In genomic region chr2:46847185-46847710, GRCh38 we compare ENCODE assay signal across 8 cellular contexts.
DNase-seq lines count a peak whose midpoint lies in the region; ATAC-seq and TF ChIP-seq lines count a peak whose summit lies in the region.

No MANE protein-coding gene starts in this region.

- TF ChIP-seq RAD21 in SK-N-SH (IDR thresholded peaks at IDR 0.05; ENCODE audit: low read length), result no peak; the same call in 1 of the 2 replicates

- DNase-seq in GM04504 (ENCODE audit: low read depth), result peak; percentile 95
- DNase-seq in SK-N-SH, result peak; percentile 91
- DNase-seq in Right ventricle myocardium superior, result peak; percentile 95
- DNase-seq in sigmoid colon, result peak; percentile 99
- no peak for DNase-seq in activated CD8-positive, alpha-beta memory T cell treated with anti-CD3 and anti-CD28 coated beads for 24 hours

- intact Hi-C loops in Right ventricle myocardium superior (cut with DNase I), result loop anchor here (5.0 kb wide), 1 partner anchor 35 kb away; no protein-coding TSS in a partner anchor
- intact Hi-C loops in sigmoid colon (cut with DNase I), result no loop called here

- H3K36me3 ChIP-seq in SK-N-SH (replicated peaks in 1 of 2; ENCODE audit: control insufficient read depth in 1 of 2, insufficient read depth in 2 of 2, low read length in 1 of 2) (no peaks in the 10 kb centered on the region), sigmoid colon (no peaks in the 10 kb centered on the region)

- no peaks in the 10 kb centered on the region for H4K20me1 ChIP-seq in SK-N-SH (ENCODE audit: insufficient read depth)

- 7% methylated on average over 12 of the region's 12 CpGs for WGBS in SK-N-SH (ENCODE audit: low lambda C conversion rate)
- WGBS in sigmoid colon, 2 donors, result 12 to 53% methylated on average over 12 of the region's 12 CpGs

- CTCF ChIA-PET in SK-N-SH (lab: Yijun Ruan, JAX), result interaction anchor here (1.0 to 2.0 kb wide), 10 partner anchors 12 to 220 kb away, joined by 3 to 8 read pairs (median 3); no protein-coding TSS in a partner anchor

- H3K27ac ChIP-seq in SK-N-SH (ENCODE audit: low read depth in 2 of 2, low read length in 1 of 2), result peak overlapping the region; percentile 92 to 99
- peak overlapping the region; percentile 90 to 95 (median 94) for H3K27ac ChIP-seq in sigmoid colon

- H3K27me3 ChIP-seq in SK-N-SH (ENCODE audit: insufficient read depth) (no peaks in the 10 kb centered on the region), sigmoid colon (no peaks in the 10 kb centered on the region)

- H3K4me3 ChIP-seq in SK-N-SH (ENCODE audit: low read depth in 2 of 2, low read length in 1 of 2) (0 out of 4 replicates have a peak overlapping the region, but pooled peaks of 1 of the 2 experiments have one; percentile 5), sigmoid colon (no peak overlapping the region)

- H3K4me1 ChIP-seq in SK-N-SH (ENCODE audit: control insufficient read depth in 1 of 2, insufficient read depth in 2 of 2, low read depth in 1 of 2, low read length in 1 of 2), result peaks cover 57 to 63% of the 10 kb centered on the region in 2 experiments
- H3K4me1 ChIP-seq in sigmoid colon, result peaks cover 0 to 96% (median 80%) of the 10 kb centered on the region in 4 donors

- no peaks in the 10 kb centered on the region for H3K9me3 ChIP-seq in SK-N-SH
- no peaks in the 10 kb centered on the region for H3K9me3 ChIP-seq in sigmoid colon

- H3K79me2 ChIP-seq in SK-N-SH (ENCODE audit: insufficient read depth), result peaks cover 5% of the 10 kb centered on the region; the same call in 1 of the 2 replicates

- no peak overlapping the region for H2AFZ ChIP-seq in SK-N-SH (ENCODE audit: low read depth)

- TF ChIP-seq POLR2A in sigmoid colon (IDR thresholded peaks at IDR 0.05), result no peak

- POLR2A ChIA-PET in SK-N-SH (lab: Yijun Ruan, JAX), result no interaction called here

- peak; percentile 85 for ATAC-seq in Right ventricle myocardium superior (ENCODE audit: poor library complexity)
- ATAC-seq in GM18498 (IDR thresholded peaks at IDR 0.05; ENCODE audit: unreplicated experiment), result no peak
- ATAC-seq in GM18520 (IDR thresholded peaks at IDR 0.05; ENCODE audit: unreplicated experiment), result no peak
- ATAC-seq in HG02588 (IDR thresholded peaks at IDR 0.05; ENCODE audit: unreplicated experiment), result no peak

- H3F3A ChIP-seq in SK-N-SH (replicated peaks; ENCODE audit: insufficient read depth), result peaks cover 55% of the 10 kb centered on the region

- TF ChIP-seq EP300 in SK-N-SH (IDR thresholded peaks at IDR 0.05; ENCODE audit: borderline replicate concordance in 1 of 2, low read depth in 1 of 2, low read length in 1 of 2) (peak; percentile 92 to 100), sigmoid colon (IDR thresholded peaks at IDR 0.05) (peak; percentile 71 to 96 (median 84))

- no peaks in the 10 kb centered on the region for H3K9me2 ChIP-seq in SK-N-SH

- peak overlapping the region; percentile 64 for H3K4me2 ChIP-seq in SK-N-SH

- peak; percentile 27 for TF ChIP-seq CTCF in SK-N-SH (IDR thresholded peaks at IDR 0.05)
- TF ChIP-seq CTCF in sigmoid colon (IDR thresholded peaks at IDR 0.05), result no peak

- peak overlapping the region; percentile 72 for H3K9ac ChIP-seq in SK-N-SH

TF ChIP-seq in SK-N-SH, 30 proteins besides CTCF, POLR2A, EP300 and RAD21 (continues in another document):
- TF ChIP-seq ELF1 (IDR thresholded peaks at IDR 0.05) (peak; percentile 53; the same call in 1 of the 2 replicates), FOSL2 (IDR thresholded peaks at IDR 0.05; ENCODE audit: borderline replicate concordance, low read depth) (peak; percentile 87), NRF1 (IDR thresholded peaks at IDR 0.05; ENCODE audit: low read depth, low read length) (no peak), YY1 (IDR thresholded peaks at IDR 0.05; ENCODE audit: low read depth) (peak; percentile 46; the same call in 1 of the 2 replicates), SIN3A (IDR thresholded peaks at IDR 0.05; ENCODE audit: borderline replicate concordance, low read depth, low read length) (peak; percentile 87; the same call in 1 of the 2 replicates), RFX5 (IDR thresholded peaks at IDR 0.05; ENCODE audit: low read length) (no peak), MXI1 (IDR thresholded peaks at IDR 0.05; ENCODE audit: low read depth, low read length) (no peak), RXRA (IDR thresholded peaks at IDR 0.05; ENCODE audit: borderline replicate concordance, low read depth) (peak; percentile 100), SMC3 (IDR thresholded peaks at IDR 0.05; ENCODE audit: low read depth, low read length) (peak; percentile 13; the same call in 1 of the 2 replicates), GATA2 (CRISPR knock-in tag; IDR thresholded peaks at IDR 0.05) (peak; percentile 59; the same call in 1 of the 2 replicates), RCOR1 (IDR thresholded peaks at IDR 0.05; ENCODE audit: low read length) (peak; percentile 97), TAF1 (IDR thresholded peaks at IDR 0.05; ENCODE audit: borderline replicate concordance, low read depth, low read length) (peak; percentile 34; the same call in 1 of the 2 replicates)
- TF ChIP-seq, protein P1, sequence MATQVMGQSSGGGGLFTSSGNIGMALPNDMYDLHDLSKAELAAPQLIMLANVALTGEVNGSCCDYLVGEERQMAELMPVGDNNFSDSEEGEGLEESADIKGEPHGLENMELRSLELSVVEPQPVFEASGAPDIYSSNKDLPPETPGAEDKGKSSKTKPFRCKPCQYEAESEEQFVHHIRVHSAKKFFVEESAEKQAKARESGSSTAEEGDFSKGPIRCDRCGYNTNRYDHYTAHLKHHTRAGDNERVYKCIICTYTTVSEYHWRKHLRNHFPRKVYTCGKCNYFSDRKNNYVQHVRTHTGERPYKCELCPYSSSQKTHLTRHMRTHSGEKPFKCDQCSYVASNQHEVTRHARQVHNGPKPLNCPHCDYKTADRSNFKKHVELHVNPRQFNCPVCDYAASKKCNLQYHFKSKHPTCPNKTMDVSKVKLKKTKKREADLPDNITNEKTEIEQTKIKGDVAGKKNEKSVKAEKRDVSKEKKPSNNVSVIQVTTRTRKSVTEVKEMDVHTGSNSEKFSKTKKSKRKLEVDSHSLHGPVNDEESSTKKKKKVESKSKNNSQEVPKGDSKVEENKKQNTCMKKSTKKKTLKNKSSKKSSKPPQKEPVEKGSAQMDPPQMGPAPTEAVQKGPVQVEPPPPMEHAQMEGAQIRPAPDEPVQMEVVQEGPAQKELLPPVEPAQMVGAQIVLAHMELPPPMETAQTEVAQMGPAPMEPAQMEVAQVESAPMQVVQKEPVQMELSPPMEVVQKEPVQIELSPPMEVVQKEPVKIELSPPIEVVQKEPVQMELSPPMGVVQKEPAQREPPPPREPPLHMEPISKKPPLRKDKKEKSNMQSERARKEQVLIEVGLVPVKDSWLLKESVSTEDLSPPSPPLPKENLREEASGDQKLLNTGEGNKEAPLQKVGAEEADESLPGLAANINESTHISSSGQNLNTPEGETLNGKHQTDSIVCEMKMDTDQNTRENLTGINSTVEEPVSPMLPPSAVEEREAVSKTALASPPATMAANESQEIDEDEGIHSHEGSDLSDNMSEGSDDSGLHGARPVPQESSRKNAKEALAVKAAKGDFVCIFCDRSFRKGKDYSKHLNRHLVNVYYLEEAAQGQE (IDR thresholded peaks at IDR 0.05; ENCODE audit: low read depth, low read length), result peak; percentile 72
- TF ChIP-seq, protein P2, sequence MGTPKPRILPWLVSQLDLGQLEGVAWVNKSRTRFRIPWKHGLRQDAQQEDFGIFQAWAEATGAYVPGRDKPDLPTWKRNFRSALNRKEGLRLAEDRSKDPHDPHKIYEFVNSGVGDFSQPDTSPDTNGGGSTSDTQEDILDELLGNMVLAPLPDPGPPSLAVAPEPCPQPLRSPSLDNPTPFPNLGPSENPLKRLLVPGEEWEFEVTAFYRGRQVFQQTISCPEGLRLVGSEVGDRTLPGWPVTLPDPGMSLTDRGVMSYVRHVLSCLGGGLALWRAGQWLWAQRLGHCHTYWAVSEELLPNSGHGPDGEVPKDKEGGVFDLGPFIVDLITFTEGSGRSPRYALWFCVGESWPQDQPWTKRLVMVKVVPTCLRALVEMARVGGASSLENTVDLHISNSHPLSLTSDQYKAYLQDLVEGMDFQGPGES (IDR thresholded peaks at IDR 0.05; ENCODE audit: low read depth, low read length), result no peak
- TF ChIP-seq, protein P3, sequence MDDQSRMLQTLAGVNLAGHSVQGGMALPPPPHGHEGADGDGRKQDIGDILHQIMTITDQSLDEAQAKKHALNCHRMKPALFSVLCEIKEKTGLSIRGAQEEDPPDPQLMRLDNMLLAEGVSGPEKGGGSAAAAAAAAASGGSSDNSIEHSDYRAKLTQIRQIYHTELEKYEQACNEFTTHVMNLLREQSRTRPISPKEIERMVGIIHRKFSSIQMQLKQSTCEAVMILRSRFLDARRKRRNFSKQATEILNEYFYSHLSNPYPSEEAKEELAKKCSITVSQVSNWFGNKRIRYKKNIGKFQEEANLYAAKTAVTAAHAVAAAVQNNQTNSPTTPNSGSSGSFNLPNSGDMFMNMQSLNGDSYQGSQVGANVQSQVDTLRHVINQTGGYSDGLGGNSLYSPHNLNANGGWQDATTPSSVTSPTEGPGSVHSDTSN (IDR thresholded peaks at IDR 0.05), result peak; percentile 96
- TF ChIP-seq, protein P4, sequence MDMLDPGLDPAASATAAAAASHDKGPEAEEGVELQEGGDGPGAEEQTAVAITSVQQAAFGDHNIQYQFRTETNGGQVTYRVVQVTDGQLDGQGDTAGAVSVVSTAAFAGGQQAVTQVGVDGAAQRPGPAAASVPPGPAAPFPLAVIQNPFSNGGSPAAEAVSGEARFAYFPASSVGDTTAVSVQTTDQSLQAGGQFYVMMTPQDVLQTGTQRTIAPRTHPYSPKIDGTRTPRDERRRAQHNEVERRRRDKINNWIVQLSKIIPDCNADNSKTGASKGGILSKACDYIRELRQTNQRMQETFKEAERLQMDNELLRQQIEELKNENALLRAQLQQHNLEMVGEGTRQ (IDR thresholded peaks at IDR 0.05; ENCODE audit: borderline replicate concordance, low read depth, low read length), result no peak
- TF ChIP-seq, protein P5, sequence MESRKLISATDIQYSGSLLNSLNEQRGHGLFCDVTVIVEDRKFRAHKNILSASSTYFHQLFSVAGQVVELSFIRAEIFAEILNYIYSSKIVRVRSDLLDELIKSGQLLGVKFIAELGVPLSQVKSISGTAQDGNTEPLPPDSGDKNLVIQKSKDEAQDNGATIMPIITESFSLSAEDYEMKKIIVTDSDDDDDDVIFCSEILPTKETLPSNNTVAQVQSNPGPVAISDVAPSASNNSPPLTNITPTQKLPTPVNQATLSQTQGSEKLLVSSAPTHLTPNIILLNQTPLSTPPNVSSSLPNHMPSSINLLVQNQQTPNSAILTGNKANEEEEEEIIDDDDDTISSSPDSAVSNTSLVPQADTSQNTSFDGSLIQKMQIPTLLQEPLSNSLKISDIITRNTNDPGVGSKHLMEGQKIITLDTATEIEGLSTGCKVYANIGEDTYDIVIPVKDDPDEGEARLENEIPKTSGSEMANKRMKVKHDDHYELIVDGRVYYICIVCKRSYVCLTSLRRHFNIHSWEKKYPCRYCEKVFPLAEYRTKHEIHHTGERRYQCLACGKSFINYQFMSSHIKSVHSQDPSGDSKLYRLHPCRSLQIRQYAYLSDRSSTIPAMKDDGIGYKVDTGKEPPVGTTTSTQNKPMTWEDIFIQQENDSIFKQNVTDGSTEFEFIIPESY (IDR thresholded peaks at IDR 0.05; ENCODE audit: borderline replicate concordance, low read depth), result peak; percentile 90; the same call in 1 of the 2 replicates
